ENCODE assay signal across 12 cellular contexts in genomic region chr6:141309295-141309694, GRCh38.
DNase-seq lines count a peak whose midpoint lies in the region; ATAC-seq lines count a peak whose summit lies in the region.
"Had no signal": no experiment of that assay in that cellular context is flagged by ENCODE, and none has a peak within 500 bp of the region (broad histone marks: within the 10 kb centered on the region; RNA-seq: fewer than 3 reads in every experiment).

No MANE protein-coding gene starts in this region.

- ATAC-seq in HG03354 (IDR thresholded peaks at IDR 0.05; ENCODE audit: poor library complexity, severe bottlenecking, unreplicated experiment) (peak; percentile 65), HG03159 (IDR thresholded peaks at IDR 0.05; ENCODE audit: unreplicated experiment) (no peak), HG03442 (IDR thresholded peaks at IDR 0.05; ENCODE audit: unreplicated experiment) (no peak)
- ATAC-seq in activated naive CD8-positive, alpha-beta T cell treated with anti-CD3 and anti-CD28 coated beads, Interleukin-2, amount 50 U/mL, for 24 hours = peak; percentile 88
- ATAC-seq: mucosa of descending colon had no signal

- peaks cover 5% of the 10 kb centered on the region for H3K9me3 Mint-ChIP-seq in activated naive CD8-positive, alpha-beta T cell treated with anti-CD3 and anti-CD28 coated beads, Interleukin-2, amount 50 U/mL, for 24 hours
- H3K9me3 Mint-ChIP-seq: IgD-negative memory B cell had no signal

- peaks cover 6% of the 10 kb centered on the region for H3K36me3 Mint-ChIP-seq in activated naive CD8-positive, alpha-beta T cell treated with anti-CD3 and anti-CD28 coated beads, Interleukin-2, amount 50 U/mL, for 24 hours (ENCODE audit: low read depth)
- H3K36me3 Mint-ChIP-seq: IgD-negative memory B cell had no signal

- H3K4me3 Mint-ChIP-seq in activated naive CD8-positive, alpha-beta T cell treated with anti-CD3 and anti-CD28 coated beads, Interleukin-2, amount 50 U/mL, for 24 hours = no peak overlapping the region
- H3K4me3 Mint-ChIP-seq: IgD-negative memory B cell had no signal

- DNase-seq in stimulated activated naive CD4-positive, alpha-beta T cell treated with Interleukin-2 at 50 U/mL for 16 hours (lab: John Stamatoyannopoulos, UW) = peak; percentile 7
- DNase-seq in stimulated activated naive CD4-positive, alpha-beta T cell (lab: John Stamatoyannopoulos, UW) = no peak
- no peak for DNase-seq in activated naive CD8-positive, alpha-beta T cell treated with anti-CD3 and anti-CD28 coated beads, Interleukin-2, amount 50 U/mL, for 24 hours
- DNase-seq in foreskin melanocyte (no peak), T-helper 9 cell (no peak)
- DNase-seq: activated effector memory CD4-positive, alpha-beta T cell treated with anti-CD3 and anti-CD28 coated beads, Interleukin-2, amount 50 U/mL, for 16 hours; mucosa of descending colon; stimulated activated CD4-positive, alpha-beta T cell treated with anti-CD3 and anti-CD28 coated beads, Interleukin-2, amount 100 ng/mL, for 24 hours had no signal

- H3K27me3 Mint-ChIP-seq in activated naive CD8-positive, alpha-beta T cell treated with anti-CD3 and anti-CD28 coated beads, Interleukin-2, amount 50 U/mL, for 24 hours = no peaks in the 10 kb centered on the region
- H3K27me3 Mint-ChIP-seq: IgD-negative memory B cell had no signal

- H3K4me1 Mint-ChIP-seq in activated naive CD8-positive, alpha-beta T cell treated with anti-CD3 and anti-CD28 coated beads, Interleukin-2, amount 50 U/mL, for 24 hours = peaks cover 9% of the 10 kb centered on the region
- H3K4me1 Mint-ChIP-seq: IgD-negative memory B cell had no signal

- H3K27ac Mint-ChIP-seq in activated naive CD8-positive, alpha-beta T cell treated with anti-CD3 and anti-CD28 coated beads, Interleukin-2, amount 50 U/mL, for 24 hours = no peak overlapping the region
- H3K27ac Mint-ChIP-seq: IgD-negative memory B cell had no signal

Comparison
In these comparisons a context has a peak if more than half of its experiments do, and no peak if none do; other contexts are left out.
1. ATAC-seq: peak in HG03354 (single experiment) and activated naive CD8-positive, alpha-beta T cell treated with anti-CD3 and anti-CD28 coated beads, Interleukin-2, amount 50 U/mL, for 24 hours (single experiment); none in HG03159 (single experiment) and HG03442 (single experiment).